ENCODE assay signal across 1 cellular context in the genomic region with DNA sequence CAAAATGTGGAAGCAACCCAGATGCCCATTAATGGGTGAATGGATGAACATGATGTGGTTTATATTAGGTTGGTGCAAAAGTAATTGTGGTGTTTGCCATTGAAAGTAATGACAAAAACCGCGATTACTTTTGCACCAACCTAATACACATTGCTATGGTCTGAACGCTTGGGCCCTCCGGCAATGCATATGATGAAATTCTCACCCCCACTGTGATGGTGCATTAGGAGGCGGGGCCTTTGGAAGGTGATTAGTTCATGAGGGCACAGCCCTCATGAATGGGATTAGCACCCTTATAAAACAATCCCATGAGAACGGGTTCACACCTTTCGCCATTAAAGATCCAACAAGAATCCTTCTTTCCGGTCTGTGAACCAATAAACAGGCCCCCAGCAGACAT.
TF ChIP-seq lines count a peak whose summit lies in the region.

No MANE protein-coding gene starts in this region.

TF ChIP-seq in HepG2, 621 proteins besides CTCF, POLR2A, EP300 and RAD21:
- no peak for TF ChIP-seq ZBTB7B (CRISPR knock-in tag; IDR thresholded peaks at IDR 0.05)
- 0 out of 2 replicates have a peak, but pooled peaks have one; percentile 40 for TF ChIP-seq ZNF605 (CRISPR knock-in tag; IDR thresholded peaks at IDR 0.05)
- no peak for TF ChIP-seq ZNF879 (CRISPR knock-in tag; IDR thresholded peaks at IDR 0.05)
- no peak for TF ChIP-seq ZNF496 (CRISPR knock-in tag; IDR thresholded peaks at IDR 0.05; ENCODE audit: insufficient replicate concordance)
- TF ChIP-seq ZNF230 (CRISPR knock-in tag; IDR thresholded peaks at IDR 0.05), result no peak
- no peak for TF ChIP-seq KLF9 (CRISPR knock-in tag; IDR thresholded peaks at IDR 0.05; ENCODE audit: low read depth)
- no peak for TF ChIP-seq ZNF546 (CRISPR knock-in tag; conservative IDR thresholded peaks at IDR 0.05)
- no peak for TF ChIP-seq RFX5 (IDR thresholded peaks at IDR 0.05; ENCODE audit: low read depth, low read length)
- no peak for TF ChIP-seq KDM4B (CRISPR knock-in tag; IDR thresholded peaks at IDR 0.05)
- TF ChIP-seq, protein P1, sequence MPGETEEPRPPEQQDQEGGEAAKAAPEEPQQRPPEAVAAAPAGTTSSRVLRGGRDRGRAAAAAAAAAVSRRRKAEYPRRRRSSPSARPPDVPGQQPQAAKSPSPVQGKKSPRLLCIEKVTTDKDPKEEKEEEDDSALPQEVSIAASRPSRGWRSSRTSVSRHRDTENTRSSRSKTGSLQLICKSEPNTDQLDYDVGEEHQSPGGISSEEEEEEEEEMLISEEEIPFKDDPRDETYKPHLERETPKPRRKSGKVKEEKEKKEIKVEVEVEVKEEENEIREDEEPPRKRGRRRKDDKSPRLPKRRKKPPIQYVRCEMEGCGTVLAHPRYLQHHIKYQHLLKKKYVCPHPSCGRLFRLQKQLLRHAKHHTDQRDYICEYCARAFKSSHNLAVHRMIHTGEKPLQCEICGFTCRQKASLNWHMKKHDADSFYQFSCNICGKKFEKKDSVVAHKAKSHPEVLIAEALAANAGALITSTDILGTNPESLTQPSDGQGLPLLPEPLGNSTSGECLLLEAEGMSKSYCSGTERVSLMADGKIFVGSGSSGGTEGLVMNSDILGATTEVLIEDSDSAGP (CRISPR knock-in tag; IDR thresholded peaks at IDR 0.05; ENCODE audit: borderline replicate concordance), result 0 out of 2 replicates have a peak, but pooled peaks have one; percentile 1
- TF ChIP-seq ZNF256 (CRISPR knock-in tag; conservative IDR thresholded peaks at IDR 0.05), result 0 out of 2 replicates have a peak, but pooled peaks have one; percentile 15
- TF ChIP-seq RFXAP (CRISPR knock-in tag; IDR thresholded peaks at IDR 0.05; ENCODE audit: borderline replicate concordance), result 0 out of 2 replicates have a peak, but pooled peaks have one; percentile 2
- TF ChIP-seq FOXJ3 (CRISPR knock-in tag; IDR thresholded peaks at IDR 0.05; ENCODE audit: borderline replicate concordance), result no peak
